In genomic region chr18:79983793-79984192, GRCh38 we compare ENCODE assay signal across 17 cellular contexts. TPM values are rescaled to one million over a fixed set of nuclear protein-coding genes. Genes with fewer than 3 reads are reported as not detected.
DNase-seq lines count a peak whose midpoint lies in the region; ATAC-seq and TF ChIP-seq lines count a peak whose summit lies in the region.
"Had no signal": no experiment of that assay in that cellular context is flagged by ENCODE, and none has a peak within 500 bp of the region (broad histone marks: within the 10 kb centered on the region; RNA-seq: fewer than 3 reads in every experiment).

No MANE protein-coding gene starts in this region.

- H3K9me2 ChIP-seq in SK-N-SH, result no peaks in the 10 kb centered on the region

- H3K4me1 ChIP-seq in SK-N-SH (ENCODE audit: control insufficient read depth in 1 of 2, insufficient read depth in 2 of 2, low read depth in 1 of 2, low read length in 1 of 2), result peaks cover 4 to 10% of the 10 kb centered on the region in 2 experiments; a peak in 2 of 4 replicates
- H3K4me1 ChIP-seq: SJCRH30 had no signal

- no peak overlapping the region for H2AFZ ChIP-seq in SK-N-SH (ENCODE audit: low read depth)

- peaks cover 88% of the 10 kb centered on the region for H4K20me1 ChIP-seq in SK-N-SH (ENCODE audit: insufficient read depth)

- intact Hi-C loops in activated naive CD4-positive, alpha-beta T cell treated with anti-CD3 and anti-CD28 coated beads for 36 hours (cut with micrococcal nuclease), result loop anchor here (2.0 kb wide), 1 partner anchor 171 kb away; no protein-coding TSS in a partner anchor
- intact Hi-C loops in head of caudate nucleus (cut with DNase I), result no loop called here

- no peak for DNase-seq in activated naive CD4-positive, alpha-beta T cell treated with anti-CD3 and anti-CD28 coated beads for 36 hours
- no peak for DNase-seq in activated naive CD4-positive, alpha-beta T cell treated with Interleukin-2 at 50 U/mL for 16 hours
- DNase-seq in HL-60 (ENCODE audit: low read depth in 1 of 2, low spot score in 1 of 2) (no peak), SK-N-SH (no peak), head of caudate nucleus (no peak), cerebellar cortex (ENCODE audit: low spot score) (no peak)
- DNase-seq in central memory CD8-positive, alpha-beta T cell (ENCODE audit: low spot score in 2 of 2), result no peak
- DNase-seq in stimulated activated naive CD8-positive, alpha-beta T cell treated with anti-CD3 and anti-CD28 coated beads, Interleukin-15, Interleukin-2, amounts not matched to agents 100 U/mL and 50 U/mL, for 24 hours, result peak; percentile 16
- DNase-seq: anterior cingulate cortex, Calu3, heart right ventricle, NCI-H1436, NCI-H2171 treated with DMSO at 0.1 percent for 48 hours, PC-3, SJCRH30, T-helper 9 cell had no signal

- POLR2A ChIA-PET in SK-N-SH (lab: Yijun Ruan, JAX), result no interaction called here

- no peak overlapping the region for H3K4me2 ChIP-seq in SK-N-SH

- peaks cover 31% of the 10 kb centered on the region for H3K36me3 Mint-ChIP-seq in activated naive CD4-positive, alpha-beta T cell treated with anti-CD3 and anti-CD28 coated beads for 36 hours (ENCODE audit: low read depth)
- H3K36me3 Mint-ChIP-seq in central memory CD8-positive, alpha-beta T cell (ENCODE audit: insufficient read depth), result peaks cover 30% of the 10 kb centered on the region

- ATAC-seq in central memory CD8-positive, alpha-beta T cell (replicated peaks; ENCODE audit: extremely low read depth, poor library complexity, severe bottlenecking), result peak; percentile 38
- ATAC-seq in stimulated activated naive CD8-positive, alpha-beta T cell treated with anti-CD3 and anti-CD28 coated beads, Interleukin-15, Interleukin-2, amounts not matched to agents 100 U/mL and 50 U/mL, for 24 hours, result peak; percentile 15
- ATAC-seq: activated CD4-positive, CD25-positive, alpha-beta regulatory T cell treated with anti-CD3 and anti-CD28 coated beads, Interleukin-2, amount 50 U/mL, for 24 hours; heart right ventricle; PC-3 had no signal

- H3K9ac ChIP-seq in SK-N-SH, result no peak overlapping the region

- H3K9me3 ChIP-seq in SK-N-SH, result no peaks in the 10 kb centered on the region
- H3K9me3 ChIP-seq: heart right ventricle, SJCRH30 had no signal

- H3K4me1 Mint-ChIP-seq in activated naive CD4-positive, alpha-beta T cell treated with anti-CD3 and anti-CD28 coated beads for 36 hours (ENCODE audit: low read depth), result peaks cover 69% of the 10 kb centered on the region
- peaks cover 66% of the 10 kb centered on the region for H3K4me1 Mint-ChIP-seq in central memory CD8-positive, alpha-beta T cell

- H3K27ac ChIP-seq in HL-60 (replicated peaks), result peak overlapping the region; percentile 66
- no peak overlapping the region for H3K27ac ChIP-seq in SK-N-SH (ENCODE audit: low read depth in 2 of 2, low read length in 1 of 2)
- H3K27ac ChIP-seq: SJCRH30 had no signal

- H3K27ac Mint-ChIP-seq in activated naive CD4-positive, alpha-beta T cell treated with anti-CD3 and anti-CD28 coated beads for 36 hours, result peak overlapping the region; percentile 51
- H3K27ac Mint-ChIP-seq in central memory CD8-positive, alpha-beta T cell (ENCODE audit: low read depth), result peak overlapping the region; percentile 27

- peaks cover 4 to 26% of the 10 kb centered on the region in 2 experiments for H3K36me3 ChIP-seq in SK-N-SH (replicated peaks in 1 of 2; ENCODE audit: control insufficient read depth in 1 of 2, insufficient read depth in 2 of 2, low read length in 1 of 2)
- H3K36me3 ChIP-seq: SJCRH30 had no signal

- CTCF ChIA-PET in activated naive CD4-positive, alpha-beta T cell treated with anti-CD3 and anti-CD28 coated beads for 36 hours (lab: Charles Lee), result interaction anchor here (0.6 kb wide), 1 partner anchor 29 kb away, joined by 3 read pairs; no protein-coding TSS in a partner anchor
- CTCF ChIA-PET in SK-N-SH (lab: Yijun Ruan, JAX), result no interaction called here

- no peaks in the 10 kb centered on the region for H3F3A ChIP-seq in SK-N-SH (replicated peaks; ENCODE audit: insufficient read depth)

- H3K79me2 ChIP-seq in SK-N-SH (ENCODE audit: insufficient read depth), result peaks cover 95% of the 10 kb centered on the region

- TF ChIP-seq EP300 in SK-N-SH (IDR thresholded peaks at IDR 0.05; ENCODE audit: borderline replicate concordance in 1 of 2, low read depth in 1 of 2, low read length in 1 of 2), result no peak

- TF ChIP-seq CTCF in HL-60 (IDR thresholded peaks at IDR 0.05; ENCODE audit: insufficient read depth, low read length), result no peak
- TF ChIP-seq CTCF in SK-N-SH (IDR thresholded peaks at IDR 0.05), result no peak

- H3K9me3 Mint-ChIP-seq in activated naive CD4-positive, alpha-beta T cell treated with anti-CD3 and anti-CD28 coated beads for 36 hours, result no peaks in the 10 kb centered on the region
- no peaks in the 10 kb centered on the region for H3K9me3 Mint-ChIP-seq in central memory CD8-positive, alpha-beta T cell

- H3K27me3 Mint-ChIP-seq in activated naive CD4-positive, alpha-beta T cell treated with anti-CD3 and anti-CD28 coated beads for 36 hours (ENCODE audit: low read depth), result no peaks in the 10 kb centered on the region
- no peaks in the 10 kb centered on the region for H3K27me3 Mint-ChIP-seq in central memory CD8-positive, alpha-beta T cell

- H3K27me3 ChIP-seq in HL-60 (ENCODE audit: insufficient read depth, poor library complexity, severe bottlenecking) (no peaks in the 10 kb centered on the region), SK-N-SH (ENCODE audit: insufficient read depth) (no peaks in the 10 kb centered on the region)
- H3K27me3 ChIP-seq: heart right ventricle, SJCRH30 had no signal

- no peak for TF ChIP-seq RAD21 in SK-N-SH (IDR thresholded peaks at IDR 0.05; ENCODE audit: low read length)

- H3K4me3 ChIP-seq in HL-60 (replicated peaks; ENCODE audit: insufficient read depth, low read length) (no peak overlapping the region), SK-N-SH (ENCODE audit: low read depth in 2 of 2, low read length in 1 of 2) (no peak overlapping the region)
- H3K4me3 ChIP-seq: heart right ventricle, SJCRH30 had no signal

- H3K4me3 Mint-ChIP-seq in activated naive CD4-positive, alpha-beta T cell treated with anti-CD3 and anti-CD28 coated beads for 36 hours, result peak overlapping the region; percentile 2
- peak overlapping the region; percentile 39 for H3K4me3 Mint-ChIP-seq in central memory CD8-positive, alpha-beta T cell

- WGBS in SK-N-SH (ENCODE audit: low lambda C conversion rate), result 99% methylated on average over 7 of the region's 7 CpGs

TF ChIP-seq in SK-N-SH, 30 proteins besides CTCF, POLR2A, EP300 and RAD21 (continues in another document):
- TF ChIP-seq GATA2 (CRISPR knock-in tag; IDR thresholded peaks at IDR 0.05), result no peak
- no peak for TF ChIP-seq PBX3 (IDR thresholded peaks at IDR 0.05)
- no peak for TF ChIP-seq NRF1 (IDR thresholded peaks at IDR 0.05; ENCODE audit: low read depth, low read length)
- TF ChIP-seq RFX5 (IDR thresholded peaks at IDR 0.05; ENCODE audit: low read length), result no peak
- no peak for TF ChIP-seq YY1 (IDR thresholded peaks at IDR 0.05; ENCODE audit: low read depth)

RNA-seq across cellular contexts. Expression of gene TXNL4A, which starts 4.6 kb away (rescaled TPM):
- 100 to 1,000 TPM; 185 to 186 TPM for total RNA-seq in activated naive CD4-positive, alpha-beta T cell treated with anti-CD3 and anti-CD28 coated beads for 36 hours
- 86.9 and 158 TPM in 2 replicates for polyA plus RNA-seq in SK-N-SH (2012; rRNA removed)
- polyA plus RNA-seq in SK-N-SH (2012; cell fraction: cytosol; rRNA removed), result 140 and 195 TPM in 2 replicates
- polyA plus RNA-seq in SK-N-SH (2012; cell fraction: nucleus; rRNA removed), result 45.0 and 80.6 TPM in 2 replicates

RNA-seq across cellular contexts. Expression of gene HSBP1L1, which starts 19.4 kb away (rescaled TPM):
- 10 to 100 TPM; 14.2 to 14.8 TPM for total RNA-seq in activated naive CD4-positive, alpha-beta T cell treated with anti-CD3 and anti-CD28 coated beads for 36 hours
- 7.4 and 8.4 TPM in 2 replicates for polyA plus RNA-seq in SK-N-SH (2012; rRNA removed)
- polyA plus RNA-seq in SK-N-SH (2012; cell fraction: cytosol; rRNA removed), result 7.3 and 7.6 TPM in 2 replicates
- polyA plus RNA-seq in SK-N-SH (2012; cell fraction: nucleus; rRNA removed), result 14.9 and 16.5 TPM in 2 replicates
- total RNA-seq: SJCRH30 had no signal

RNA-seq across cellular contexts. Expression of gene SLC66A2, which starts 32.3 kb away (rescaled TPM):
- total RNA-seq in activated naive CD4-positive, alpha-beta T cell treated with anti-CD3 and anti-CD28 coated beads for 36 hours, result 10 to 100 TPM; 26.0 to 26.8 TPM
- polyA plus RNA-seq in SK-N-SH (2012; rRNA removed), result 14.5 and 14.9 TPM in 2 replicates
- 6.8 and 12.3 TPM in 2 replicates for polyA plus RNA-seq in SK-N-SH (2012; cell fraction: cytosol; rRNA removed)
- 16.8 and 17.5 TPM in 2 replicates for polyA plus RNA-seq in SK-N-SH (2012; cell fraction: nucleus; rRNA removed)

RNA-seq across cellular contexts. Expression of gene RBFA, which starts 50.4 kb away (rescaled TPM):
- total RNA-seq in activated naive CD4-positive, alpha-beta T cell treated with anti-CD3 and anti-CD28 coated beads for 36 hours, result 10 to 100 TPM; 35.7 to 36.0 TPM
- 51.4 and 57.6 TPM in 2 replicates for polyA plus RNA-seq in SK-N-SH (2012; rRNA removed)
- polyA plus RNA-seq in SK-N-SH (2012; cell fraction: cytosol; rRNA removed), result 49.3 TPM in 2 replicates
- 87.7 and 88.3 TPM in 2 replicates for polyA plus RNA-seq in SK-N-SH (2012; cell fraction: nucleus; rRNA removed)
